15 cellular contexts compared by ENCODE assay signal in genomic region chr9:105047652-105048031, GRCh38.
"Had no signal": no experiment of that assay in that cellular context is flagged by ENCODE, and none has a peak within 500 bp of the region (broad histone marks: within the 10 kb centered on the region; RNA-seq: fewer than 3 reads in every experiment).

No MANE protein-coding gene starts in this region.

- ATAC-seq: stimulated activated naive B cell treated with anti-CD40 and anti-IgM and Interleukin-4, amounts not matched to agents 10 μg/mL and 1 μg/mL and 100 μg/mL, for 72 hours had no signal

- H3K27ac ChIP-seq: psoas muscle, sigmoid colon, tibial artery, uterus had no signal

- H3K9me3 ChIP-seq: psoas muscle, sigmoid colon, tibial artery had no signal

- H3K4me3 ChIP-seq: psoas muscle, sigmoid colon, tibial artery, uterus had no signal

- H3K36me3 ChIP-seq: sigmoid colon, tibial artery, uterus had no signal

- DNase-seq: activated CD4-positive, alpha-beta T cell treated with anti-CD3 and anti-CD28 coated beads for 1 hour; activated CD4-positive, alpha-beta T cell treated with anti-CD3 and anti-CD28 coated beads, Interleukin-2, amount 50 U/mL, for 4 hours; activated naive CD4-positive, alpha-beta T cell treated with Interleukin-2 at 50 U/mL for 16 hours; activated T-cell treated with anti-CD3 and anti-CD28 coated beads for 4 hours; aorta; dermis blood vessel endothelial cell; hippocampal formation; psoas muscle; sigmoid colon; stimulated activated CD4-positive, alpha-beta T cell treated with anti-CD3 and anti-CD28 coated beads, Interleukin-12 subunit alpha, Interleukin-12 subunit beta, amount 100 ng/mL, for 4 hours; stimulated activated CD4-positive, alpha-beta T cell treated with anti-CD3 and anti-CD28 coated beads, Interleukin-2, amount 100 ng/mL, for 48 hours; stimulated activated naive B cell treated with anti-CD40 and anti-IgM and Interleukin-4, amounts not matched to agents 10 μg/mL and 1 μg/mL and 100 μg/mL, for 72 hours; T-helper 9 cell; tibial artery; uterus had no signal

- H3K27me3 ChIP-seq: sigmoid colon, tibial artery, uterus had no signal
